ENCODE assay signal across 21 cellular contexts in genomic region chr7:25765110-25765509, GRCh38.
"Had no signal": no experiment of that assay in that cellular context is flagged by ENCODE, and none has a peak within 500 bp of the region (broad histone marks: within the 10 kb centered on the region; RNA-seq: fewer than 3 reads in every experiment).

No MANE protein-coding gene starts in this region.

- ATAC-seq: effector memory CD8-positive, alpha-beta T cell; heart left ventricle; mucosa of descending colon; naive thymus-derived CD8-positive, alpha-beta T cell; right lobe of liver; stimulated activated memory B cell treated with anti-CD40 and anti-IgM and Interleukin-4, amounts not matched to agents 10 μg/mL and 1 μg/mL and 100 μg/mL, for 72 hours had no signal

- H3K36me3 ChIP-seq: esophagus squamous epithelium, heart left ventricle, right lobe of liver, spleen, transverse colon had no signal

- H3K9me3 Mint-ChIP-seq: central memory CD8-positive, alpha-beta T cell; dendritic cell treated with granulocyte-macrophage colony-stimulating factor and Interleukin-4, amounts not matched to agents 40 ng/mL and 50 ng/mL, for 4 days; effector memory CD8-positive, alpha-beta T cell; naive thymus-derived CD8-positive, alpha-beta T cell; stimulated activated memory B cell treated with anti-CD40 and anti-IgM and Interleukin-4, amounts not matched to agents 10 μg/mL and 1 μg/mL and 100 μg/mL, for 72 hours; stimulated activated naive CD8-positive, alpha-beta T cell treated with anti-CD3 and anti-CD28 coated beads, Interleukin-15, Interleukin-2, amounts not matched to agents 100 ng/mL and 50 ng/mL, for 24 hours had no signal

- H3K4me1 ChIP-seq: right lobe of liver, spleen had no signal

- H3K27me3 ChIP-seq: esophagus squamous epithelium, right lobe of liver, testis, transverse colon had no signal

- H3K36me3 Mint-ChIP-seq: naive thymus-derived CD8-positive, alpha-beta T cell; stimulated activated memory B cell treated with anti-CD40 and anti-IgM and Interleukin-4, amounts not matched to agents 10 μg/mL and 1 μg/mL and 100 μg/mL, for 72 hours had no signal

- H3K4me1 Mint-ChIP-seq: central memory CD8-positive, alpha-beta T cell; naive thymus-derived CD8-positive, alpha-beta T cell; stimulated activated memory B cell treated with anti-CD40 and anti-IgM and Interleukin-4, amounts not matched to agents 10 μg/mL and 1 μg/mL and 100 μg/mL, for 72 hours had no signal

- H3K27ac ChIP-seq: esophagus squamous epithelium, heart left ventricle, right lobe of liver, spleen, testis, transverse colon had no signal

- H3K9me3 ChIP-seq: esophagus squamous epithelium, heart left ventricle, mucosa of descending colon, right lobe of liver, spleen, testis, transverse colon had no signal

- H3K4me3 ChIP-seq: esophagus squamous epithelium, heart left ventricle, mucosa of descending colon, right lobe of liver, spleen, testis, transverse colon had no signal

- DNase-seq: effector memory CD8-positive, alpha-beta T cell; esophagus squamous epithelium; foreskin fibroblast; heart left ventricle; hippocampal formation; mammary epithelial cell; mucosa of descending colon; naive thymus-derived CD8-positive, alpha-beta T cell; right lobe of liver; spleen; stimulated activated CD4-positive, alpha-beta T cell treated with anti-CD3 and anti-CD28 coated beads, Interleukin-15, amount 100 ng/mL, for 24 hours; stimulated activated CD4-positive, alpha-beta T cell treated with anti-CD3 and anti-CD28 coated beads, Interleukin-1b, Interleukin-23, amount 100 ng/mL, for 48 hours; stimulated activated CD4-positive, alpha-beta T cell treated with anti-CD3 and anti-CD28 coated beads, Interleukin-4, amount 100 ng/mL, for 24 hours; testis; transverse colon had no signal

- FAIRE-seq: colon had no signal

- H3K27ac Mint-ChIP-seq: dendritic cell treated with granulocyte-macrophage colony-stimulating factor and Interleukin-4, amounts not matched to agents 40 ng/mL and 50 ng/mL, for 4 days; effector memory CD8-positive, alpha-beta T cell; naive thymus-derived CD8-positive, alpha-beta T cell; stimulated activated memory B cell treated with anti-CD40 and anti-IgM and Interleukin-4, amounts not matched to agents 10 μg/mL and 1 μg/mL and 100 μg/mL, for 72 hours; stimulated activated naive CD8-positive, alpha-beta T cell treated with anti-CD3 and anti-CD28 coated beads, Interleukin-15, Interleukin-2, amounts not matched to agents 100 ng/mL and 50 ng/mL, for 24 hours had no signal

- H3K4me3 Mint-ChIP-seq: central memory CD8-positive, alpha-beta T cell; dendritic cell treated with granulocyte-macrophage colony-stimulating factor and Interleukin-4, amounts not matched to agents 40 ng/mL and 50 ng/mL, for 4 days; effector memory CD8-positive, alpha-beta T cell; naive thymus-derived CD8-positive, alpha-beta T cell; neural crest cell; stimulated activated memory B cell treated with anti-CD40 and anti-IgM and Interleukin-4, amounts not matched to agents 10 μg/mL and 1 μg/mL and 100 μg/mL, for 72 hours; stimulated activated naive CD8-positive, alpha-beta T cell treated with anti-CD3 and anti-CD28 coated beads, Interleukin-15, Interleukin-2, amounts not matched to agents 100 ng/mL and 50 ng/mL, for 24 hours had no signal
